Comparison of ENCODE assay signal across 8 cellular contexts in genomic region chr12:108825205-108825950, GRCh38. TPM values are rescaled to one million over a fixed set of nuclear protein-coding genes. Genes with fewer than 3 reads are reported as not detected.
DNase-seq lines count a peak whose midpoint lies in the region; ATAC-seq lines count a peak whose summit lies in the region.

No MANE protein-coding gene starts in this region.

- peaks cover 43% of the 10 kb centered on the region for H3K4me1 ChIP-seq in mesenchymal stem cell (ENCODE audit: control insufficient read depth, insufficient read depth, low read depth, low read length)

- peaks cover 6% of the 10 kb centered on the region for H3K79me1 ChIP-seq in mesenchymal stem cell (replicated peaks; ENCODE audit: low read length, poor library complexity, severe bottlenecking)

- ATAC-seq in HG02759 (IDR thresholded peaks at IDR 0.05; ENCODE audit: unreplicated experiment), result peak; percentile 51
- peak; percentile 40 for ATAC-seq in activated naive CD8-positive, alpha-beta T cell treated with anti-CD3 and anti-CD28 coated beads, Interleukin-2, amount 50 U/mL, for 24 hours
- ATAC-seq in GM21390 (IDR thresholded peaks at IDR 0.05; ENCODE audit: unreplicated experiment), result no peak

- H2BK5ac ChIP-seq in mesenchymal stem cell (ENCODE audit: low read depth, low read length, poor library complexity, severe bottlenecking), result peak overlapping the region; percentile 54

- peak overlapping the region; percentile 92 for H2AK5ac ChIP-seq in mesenchymal stem cell (ENCODE audit: low read length, severe bottlenecking)

- H3K27ac Mint-ChIP-seq in activated naive CD8-positive, alpha-beta T cell treated with anti-CD3 and anti-CD28 coated beads, Interleukin-2, amount 50 U/mL, for 24 hours, result peak overlapping the region; percentile 84

- H2AFZ ChIP-seq in mesenchymal stem cell (ENCODE audit: low read depth, low read length), result no peak overlapping the region

- peak overlapping the region; percentile 32 for H3K4me3 Mint-ChIP-seq in activated naive CD8-positive, alpha-beta T cell treated with anti-CD3 and anti-CD28 coated beads, Interleukin-2, amount 50 U/mL, for 24 hours

- H3K36me3 ChIP-seq in mesenchymal stem cell (ENCODE audit: control insufficient read depth in 1 of 2, insufficient read depth in 2 of 2, low read depth in 1 of 2, low read length in 2 of 2), result peaks cover 26 to 56% of the 10 kb centered on the region in 2 experiments

- no peaks in the 10 kb centered on the region for H3K9me3 Mint-ChIP-seq in activated naive CD8-positive, alpha-beta T cell treated with anti-CD3 and anti-CD28 coated beads, Interleukin-2, amount 50 U/mL, for 24 hours

- no peaks in the 10 kb centered on the region for H3K27me3 ChIP-seq in mesenchymal stem cell (ENCODE audit: control insufficient read depth in 1 of 2, insufficient read depth in 1 of 2, low read length in 2 of 2)

- peak overlapping the region; percentile 38 for H4K8ac ChIP-seq in mesenchymal stem cell (ENCODE audit: low read length)

- H2BK12ac ChIP-seq in mesenchymal stem cell (ENCODE audit: low read length in 2 of 2), result peak overlapping the region; percentile 64 to 85

- DNase-seq in CD1c-positive myeloid dendritic cell (ENCODE audit: extremely low spot score), result peak; percentile 71
- DNase-seq in activated naive CD8-positive, alpha-beta T cell treated with anti-CD3 and anti-CD28 coated beads, Interleukin-2, amount 50 U/mL, for 24 hours, result no peak
- DNase-seq in mesenchymal stem cell, result peak; percentile 95
- no peak for DNase-seq in NCI-H2196 treated with DMSO at 0.1 percent for 48 hours (lab: John Stamatoyannopoulos, UW; ENCODE audit: unreplicated experiment)
- no peak for DNase-seq in NCI-H1105 treated with DMSO at 0.1 percent for 48 hours (lab: John Stamatoyannopoulos, UW)
- no peak for DNase-seq in AG20443 (ENCODE audit: low spot score)

- H3K23ac ChIP-seq in mesenchymal stem cell (ENCODE audit: low read length in 2 of 2), result no peak overlapping the region

- no peaks in the 10 kb centered on the region for H3K9me3 ChIP-seq in mesenchymal stem cell (ENCODE audit: control insufficient read depth, low read length)

- H3K36me3 Mint-ChIP-seq in activated naive CD8-positive, alpha-beta T cell treated with anti-CD3 and anti-CD28 coated beads, Interleukin-2, amount 50 U/mL, for 24 hours (ENCODE audit: low read depth), result peaks cover 25% of the 10 kb centered on the region

- H3K4ac ChIP-seq in mesenchymal stem cell (ENCODE audit: low read depth in 1 of 2, low read length in 2 of 2), result peak overlapping the region in 1 of 2 experiments; percentile 19

- H4K91ac ChIP-seq in mesenchymal stem cell (ENCODE audit: low read length), result peak overlapping the region; percentile 34

- H3K4me2 ChIP-seq in mesenchymal stem cell (ENCODE audit: low read length, poor library complexity, severe bottlenecking), result no peak overlapping the region

- 20% methylated on average over 8 of the region's 8 CpGs for WGBS in mesenchymal stem cell

- H3K27me3 Mint-ChIP-seq in activated naive CD8-positive, alpha-beta T cell treated with anti-CD3 and anti-CD28 coated beads, Interleukin-2, amount 50 U/mL, for 24 hours, result no peaks in the 10 kb centered on the region

- peak overlapping the region; percentile 15 for H2BK120ac ChIP-seq in mesenchymal stem cell (ENCODE audit: low read depth, low read length)

- peak overlapping the region; percentile 22 to 97 for H3K18ac ChIP-seq in mesenchymal stem cell (ENCODE audit: low read depth in 1 of 2, low read length in 2 of 2)

- peak overlapping the region; percentile 97 for H3K27ac ChIP-seq in mesenchymal stem cell (ENCODE audit: low read length, poor library complexity, severe bottlenecking)

- H3K9ac ChIP-seq in mesenchymal stem cell (ENCODE audit: low read length), result peak overlapping the region; percentile 96

- H3K14ac ChIP-seq in mesenchymal stem cell (ENCODE audit: low read length in 2 of 2), result no peak overlapping the region

- H3K4me1 Mint-ChIP-seq in activated naive CD8-positive, alpha-beta T cell treated with anti-CD3 and anti-CD28 coated beads, Interleukin-2, amount 50 U/mL, for 24 hours, result peaks cover 47% of the 10 kb centered on the region

- no peak overlapping the region for H2BK15ac ChIP-seq in mesenchymal stem cell (ENCODE audit: low read depth, poor library complexity, severe bottlenecking)

- peak overlapping the region in 1 of 2 experiments; percentile 74 for H3K4me3 ChIP-seq in mesenchymal stem cell (ENCODE audit: insufficient read depth in 1 of 2, low read depth in 1 of 2, low read length in 2 of 2)

RNA-seq across cellular contexts. Expression of gene SSH1, which starts 32.0 kb away (rescaled TPM):
- polyA plus RNA-seq in mesenchymal stem cell (2013, experiment 1 of 2), result 42.7 TPM
- polyA plus RNA-seq in mesenchymal stem cell (2013, experiment 2 of 2), result 38.8 TPM

RNA-seq across cellular contexts. Expression of gene DAO, which starts 54.5 kb away (rescaled TPM):
- polyA plus RNA-seq in mesenchymal stem cell (2013, experiment 1 of 2), result not detected
- polyA plus RNA-seq in mesenchymal stem cell (2013, experiment 2 of 2), result not detected

Comparison
In these comparisons a context has a peak if more than half of its experiments do, and no peak if none do; other contexts are left out.
1. DNase-seq: peak in CD1c-positive myeloid dendritic cell (single experiment) and mesenchymal stem cell (single experiment); none in activated naive CD8-positive, alpha-beta T cell treated with anti-CD3 and anti-CD28 coated beads, Interleukin-2, amount 50 U/mL, for 24 hours (single experiment), NCI-H2196 treated with DMSO at 0.1 percent for 48 hours (single experiment), NCI-H1105 treated with DMSO at 0.1 percent for 48 hours (single experiment) and AG20443 (single experiment).